11 cellular contexts compared by ENCODE assay signal in the genomic region with DNA sequence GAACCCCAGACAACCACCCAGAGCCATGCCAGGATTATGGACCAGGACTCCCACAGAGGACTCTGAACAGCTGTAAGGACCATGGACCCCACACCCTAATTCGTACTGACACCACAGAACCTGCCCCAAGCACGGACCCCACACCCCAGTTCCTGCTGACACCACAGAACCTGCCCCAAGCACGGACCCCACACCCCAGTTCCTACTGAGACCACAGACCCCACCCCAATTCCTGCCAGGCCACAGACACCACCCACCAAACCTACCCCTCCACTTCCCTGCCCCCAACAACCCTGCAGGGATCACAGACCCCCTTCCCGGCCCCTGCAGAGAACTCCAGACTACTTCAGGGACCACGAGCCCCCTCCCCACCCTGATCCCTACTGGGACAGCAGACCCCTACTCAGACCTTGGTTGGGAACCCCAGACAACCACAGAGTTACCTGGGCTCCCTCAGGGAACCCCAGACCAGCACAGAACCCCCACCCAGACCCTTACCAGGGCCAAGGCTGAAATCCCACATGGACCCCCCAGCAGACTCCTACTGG. TPM values are rescaled to one million over a fixed set of nuclear protein-coding genes. Genes with fewer than 3 reads are reported as not detected.
DNase-seq lines count a peak whose midpoint lies in the region; ATAC-seq and TF ChIP-seq lines count a peak whose summit lies in the region.
"Had no signal": no experiment of that assay in that cellular context is flagged by ENCODE, and none has a peak within 500 bp of the region (broad histone marks: within the 10 kb centered on the region; RNA-seq: fewer than 3 reads in every experiment).

No MANE protein-coding gene starts in this region.

- H3K27ac Mint-ChIP-seq in CD4-positive, alpha-beta memory T cell = peak overlapping the region; percentile 35 to 78 (median 76)
- H3K27ac Mint-ChIP-seq in IgD-negative memory B cell (peak overlapping the region in 1 of 3 donors; percentile 73), neural progenitor cell (peak overlapping the region; percentile 72)

- H3K9me3 ChIP-seq in CD4-positive, alpha-beta memory T cell (ENCODE audit: control insufficient read depth in 1 of 2, low read length in 2 of 2) = no peaks in the 10 kb centered on the region
- H3K9me3 ChIP-seq in mammary epithelial cell (replicated peaks; ENCODE audit: insufficient read depth, low read length) (no peaks in the 10 kb centered on the region), neural progenitor cell (ENCODE audit: low read depth) (no peaks in the 10 kb centered on the region)
- H3K9me3 ChIP-seq: ovary had no signal

- no peaks in the 10 kb centered on the region for H3K27me3 Mint-ChIP-seq in CD4-positive, alpha-beta memory T cell
- no peaks in the 10 kb centered on the region for H3K27me3 Mint-ChIP-seq in IgD-negative memory B cell
- H3K27me3 Mint-ChIP-seq in neural progenitor cell (ENCODE audit: insufficient read depth, low read depth) = peaks cover 16% of the 10 kb centered on the region

- H3K4me2 ChIP-seq in mammary epithelial cell (ENCODE audit: insufficient read depth, low read depth, low read length) = no peak overlapping the region
- no peak overlapping the region for H3K4me2 ChIP-seq in neural progenitor cell

- no peaks in the 10 kb centered on the region for H4K20me1 ChIP-seq in mammary epithelial cell (ENCODE audit: insufficient read depth, low read length)
- peaks cover 8% of the 10 kb centered on the region for H4K20me1 ChIP-seq in neural progenitor cell (ENCODE audit: low read depth)

- peaks cover 0 to 1% of the 10 kb centered on the region in 2 donors for H3K36me3 Mint-ChIP-seq in CD4-positive, alpha-beta memory T cell
- no peaks in the 10 kb centered on the region for H3K36me3 Mint-ChIP-seq in IgD-negative memory B cell
- H3K36me3 Mint-ChIP-seq in neural progenitor cell = peaks cover 7% of the 10 kb centered on the region

- TF ChIP-seq CTCF in mammary epithelial cell (conservative IDR thresholded peaks at IDR 0.05 in 1 of 2, IDR thresholded peaks at IDR 0.05 in 1 of 2; ENCODE audit: extremely low read depth in 1 of 2, insufficient read depth in 1 of 2, low read depth in 1 of 2, low read length in 2 of 2) (no peak), neural progenitor cell (IDR thresholded peaks at IDR 0.05) (no peak), foreskin fibroblast (IDR thresholded peaks at IDR 0.05; ENCODE audit: low read depth, low read length) (no peak)

- H3K4me1 Mint-ChIP-seq in CD4-positive, alpha-beta memory T cell = peaks cover 16 to 35% (median 27%) of the 10 kb centered on the region in 4 donors
- H3K4me1 Mint-ChIP-seq in IgD-negative memory B cell (peaks cover 17 to 26% (median 25%) of the 10 kb centered on the region in 3 donors), neural progenitor cell (peaks cover 30% of the 10 kb centered on the region)

- peak in 1 of 5 donors; percentile 33 for DNase-seq in CD4-positive, alpha-beta memory T cell
- DNase-seq in mammary epithelial cell (no peak), neural progenitor cell (ENCODE audit: low spot score) (no peak), foreskin fibroblast (no peak), NCI-H1417 (lab: John Stamatoyannopoulos, UW) (no peak), NCI-H446 treated with DMSO at 0.1 percent for 48 hours (lab: John Stamatoyannopoulos, UW) (no peak)
- DNase-seq: NCI-H1930; stimulated activated CD4-positive, alpha-beta T cell treated with anti-CD3 and anti-CD28 coated beads, Interleukin-2, amount 100 ng/mL, for 24 hours had no signal

- peak overlapping the region; percentile 60 to 81 (median 73) for H3K4me3 Mint-ChIP-seq in CD4-positive, alpha-beta memory T cell
- H3K4me3 Mint-ChIP-seq in IgD-negative memory B cell (peak overlapping the region; percentile 69 to 90 (median 77)), neural progenitor cell (peak overlapping the region; percentile 79)

- H3K27ac ChIP-seq in CD4-positive, alpha-beta memory T cell (ENCODE audit: low read depth, low read length) = no peak overlapping the region
- H3K27ac ChIP-seq in mammary epithelial cell (ENCODE audit: insufficient read depth, low read depth, low read length) (no peak overlapping the region), neural progenitor cell (no peak overlapping the region)
- H3K27ac ChIP-seq: ovary had no signal

- no peak overlapping the region for H3K4me3 ChIP-seq in CD4-positive, alpha-beta memory T cell (ENCODE audit: low read length in 2 of 2)
- no peak overlapping the region for H3K4me3 ChIP-seq in mammary epithelial cell (replicated peaks in 1 of 3; ENCODE audit: insufficient read depth in 1 of 3, low read depth in 2 of 3, low read length in 3 of 3)
- no peak overlapping the region for H3K4me3 ChIP-seq in neural progenitor cell
- H3K4me3 ChIP-seq in foreskin fibroblast (ENCODE audit: low read depth in 1 of 2, low read length in 2 of 2) = no peak overlapping the region
- H3K4me3 ChIP-seq: ovary had no signal

- peak overlapping the region; percentile 8 for H2AFZ ChIP-seq in mammary epithelial cell (ENCODE audit: low read depth, low read length)
- H2AFZ ChIP-seq in neural progenitor cell (replicated peaks) = no peak overlapping the region

- dilution Hi-C loops in mammary epithelial cell (cut with HindIII; ENCODE audit: low sequenced_read_pairs) = no loop called here

- intact Hi-C loops in CD4-positive, alpha-beta memory T cell (cut with micrococcal nuclease) = no loop called here
- intact Hi-C loops in mammary epithelial cell (cut with micrococcal nuclease) = no loop called here

- H3F3A ChIP-seq in neural progenitor cell (ENCODE audit: low read depth) = peaks cover 38% of the 10 kb centered on the region

- WGBS in mammary epithelial cell (ENCODE audit: low coverage, missing lambda C conversion rate) = 80% methylated on average over 2 of the region's 5 CpGs

- no peak for ATAC-seq in HG02642 (IDR thresholded peaks at IDR 0.05; ENCODE audit: poor library complexity, unreplicated experiment)

- no TSS peak for BruUV-seq in mammary epithelial cell (replicated peaks; lab: Mats Ljungman, UMichigan)

- peaks cover 33% of the 10 kb centered on the region for H3K4me1 ChIP-seq in CD4-positive, alpha-beta memory T cell (ENCODE audit: insufficient read depth, low read length)
- H3K4me1 ChIP-seq in mammary epithelial cell (ENCODE audit: insufficient read depth, low read length) = no peaks in the 10 kb centered on the region
- peaks cover 19% of the 10 kb centered on the region for H3K4me1 ChIP-seq in neural progenitor cell

- CTCF ChIA-PET in CD4-positive, alpha-beta memory T cell (lab: Charles Lee; ENCODE audit: partially characterized antibody) = no interaction called here
- CTCF ChIA-PET in mammary epithelial cell (lab: Charles Lee; ENCODE audit: low non-redundant PET) = no interaction called here

- H3K9me3 Mint-ChIP-seq in CD4-positive, alpha-beta memory T cell = no peaks in the 10 kb centered on the region
- H3K9me3 Mint-ChIP-seq in IgD-negative memory B cell (no peaks in the 10 kb centered on the region), neural progenitor cell (no peaks in the 10 kb centered on the region)

- in situ Hi-C loops in mammary epithelial cell (cut with MboI; ENCODE audit: low sequenced_read_pairs in 2 of 2) = no loop called here

- no peaks in the 10 kb centered on the region for H3K27me3 ChIP-seq in CD4-positive, alpha-beta memory T cell (ENCODE audit: insufficient read depth, low read length)
- H3K27me3 ChIP-seq in mammary epithelial cell (ENCODE audit: insufficient read depth, low read length) = no peaks in the 10 kb centered on the region
- H3K27me3 ChIP-seq in neural progenitor cell = no peaks in the 10 kb centered on the region
- H3K27me3 ChIP-seq: ovary had no signal

- POLR2A ChIA-PET in CD4-positive, alpha-beta memory T cell (lab: Charles Lee; ENCODE audit: partially characterized antibody) = no interaction called here

- H3K36me3 ChIP-seq in CD4-positive, alpha-beta memory T cell (ENCODE audit: insufficient read depth, low read length) = no peaks in the 10 kb centered on the region
- H3K36me3 ChIP-seq in mammary epithelial cell (ENCODE audit: insufficient read depth, low read length) (no peaks in the 10 kb centered on the region), neural progenitor cell (no peaks in the 10 kb centered on the region)
- H3K36me3 ChIP-seq: ovary had no signal

- peaks cover 32% of the 10 kb centered on the region for H3K79me2 ChIP-seq in mammary epithelial cell (ENCODE audit: insufficient read depth, low read length)
- peaks cover 31% of the 10 kb centered on the region for H3K79me2 ChIP-seq in neural progenitor cell (ENCODE audit: low read depth)

- H3K9ac ChIP-seq in mammary epithelial cell (ENCODE audit: insufficient read depth, low read length) (no peak overlapping the region), neural progenitor cell (no peak overlapping the region)

RNA-seq across cellular contexts. Expression of a gene that starts 1.4 kb away (rescaled TPM):
- total RNA-seq in CD4-positive, alpha-beta memory T cell = 10 to 100 TPM; 12.1 to 17.5 TPM
- 10 to 100 TPM; 15.5 to 23.5 TPM for polyA plus RNA-seq in CD4-positive, alpha-beta memory T cell
- polyA plus RNA-seq in IgD-negative memory B cell (27.5 TPM), mammary epithelial cell (11.8 TPM)
- total RNA-seq in mammary epithelial cell (10 to 100 TPM; 14.3 to 21.7 TPM), neural progenitor cell (ENCODE audit: low replicate concordance) (25.6 and 31.8 TPM in 2 replicates)
- 13.0 TPM for polyA minus RNA-seq in mammary epithelial cell

RNA-seq across cellular contexts. Expression of a gene that starts 1.4 kb away (rescaled TPM):
- 10 to 100 TPM; 29.2 to 29.9 TPM for total RNA-seq in CD4-positive, alpha-beta memory T cell
- polyA plus RNA-seq in CD4-positive, alpha-beta memory T cell = 10 to 100 TPM; 18.1 to 34.1 TPM
- 45.0 TPM for polyA plus RNA-seq in IgD-negative memory B cell
- total RNA-seq in mammary epithelial cell = 10 to 100 TPM; 11.9 to 42.0 TPM
- 9.1 TPM for polyA plus RNA-seq in mammary epithelial cell
- 20.4 TPM for polyA minus RNA-seq in mammary epithelial cell
- total RNA-seq in neural progenitor cell (ENCODE audit: low replicate concordance) = 36.9 and 37.0 TPM in 2 replicates
